ENCODE assay signal across 8 cellular contexts in the genomic region with DNA sequence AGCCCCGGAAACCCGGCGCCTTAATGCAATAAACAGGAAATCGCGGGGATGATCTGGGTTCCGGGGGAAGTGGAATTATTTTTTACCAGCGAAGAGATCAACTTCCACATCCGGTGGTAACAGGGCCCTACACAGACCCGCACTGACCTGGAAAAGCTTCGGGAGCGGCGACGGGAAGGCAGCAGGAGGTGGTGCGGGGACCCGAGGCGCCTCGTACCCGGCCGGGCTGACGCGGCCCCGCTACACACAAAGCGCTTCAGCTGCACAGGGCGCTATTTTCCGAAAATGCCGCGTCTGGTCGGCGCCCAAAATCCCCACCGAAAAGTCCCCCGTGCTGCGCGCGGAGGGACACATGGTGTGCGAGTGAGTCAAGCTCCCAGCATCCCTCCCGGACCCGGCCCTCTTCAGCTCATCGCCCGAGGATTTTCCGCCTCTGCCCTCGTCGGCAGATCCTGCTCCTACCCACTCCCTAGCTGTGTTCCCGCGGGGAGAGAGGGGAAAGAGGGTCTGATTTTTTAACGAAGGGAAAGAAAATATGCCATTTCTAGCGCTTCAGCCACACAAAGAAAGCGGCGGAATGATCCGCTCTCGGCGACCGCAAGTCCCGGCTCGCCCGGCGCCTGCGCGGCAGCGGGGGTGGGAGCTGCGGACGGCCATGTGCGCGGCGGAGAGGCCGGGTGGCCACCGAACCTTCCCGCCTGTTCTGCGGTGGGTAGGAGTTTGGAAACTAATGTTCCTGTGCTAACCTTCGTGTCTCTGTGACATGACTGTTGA. TPM values are rescaled to one million over a fixed set of nuclear protein-coding genes. Genes with fewer than 3 reads are reported as not detected.
DNase-seq lines count a peak whose midpoint lies in the region; ATAC-seq and TF ChIP-seq lines count a peak whose summit lies in the region.

Gene GABPB1 (minus strand): TSS at position 361 of the 774 bp plus-strand sequence. CDS start 45,400 bp downstream, outside the sequence.

- no peak for TF ChIP-seq CTCF in LNCaP clone FGC (IDR thresholded peaks at IDR 0.05; ENCODE audit: control insufficient read depth, extremely low read depth, insufficient read depth)

- DNase-seq in DMS53 (lab: John Stamatoyannopoulos, UW) (peak; percentile 95), LNCaP clone FGC (ENCODE audit: low read depth) (peak; percentile 87), fibroblast of peridontal ligament (ENCODE audit: extremely low read depth) (peak; percentile 95)
- DNase-seq in activated T-helper 9 cell treated with anti-CD3 and anti-CD28 coated beads, Interleukin-2, amount 50 U/mL, for 16 hours (ENCODE audit: low read depth), result peak; percentile 83
- peak; percentile 92 for DNase-seq in natural killer cell treated with Interleukin-12 subunit alpha and Interleukin-12 subunit beta and Interleukin-15 and Interleukin-18, amount 100 ng/mL, for 72 hours (ENCODE audit: low spot score)
- DNase-seq in stimulated activated naive CD4-positive, alpha-beta T cell treated with Interleukin-2 at 50 U/mL for 16 hours (lab: John Stamatoyannopoulos, UW), result peak; percentile 88

- TF ChIP-seq POLR2A in Raji (IDR thresholded peaks at IDR 0.05; ENCODE audit: insufficient read depth, low read depth, low read length), result peak; percentile 91

- H3K4me3 Mint-ChIP-seq in natural killer cell treated with Interleukin-12 subunit alpha and Interleukin-12 subunit beta and Interleukin-15 and Interleukin-18, amount 100 ng/mL, for 72 hours, result peak within 1 kb of the TSS; percentile 83

- peak within 1 kb of the TSS; percentile 99 to 100 for H3K27ac Mint-ChIP-seq in natural killer cell treated with Interleukin-12 subunit alpha and Interleukin-12 subunit beta and Interleukin-15 and Interleukin-18, amount 100 ng/mL, for 72 hours

- no peaks in the 10 kb centered on the region for H3K27me3 Mint-ChIP-seq in natural killer cell treated with Interleukin-12 subunit alpha and Interleukin-12 subunit beta and Interleukin-15 and Interleukin-18, amount 100 ng/mL, for 72 hours

- ATAC-seq in GM21825 (IDR thresholded peaks at IDR 0.05; ENCODE audit: unreplicated experiment), result peak; percentile 40
- ATAC-seq in natural killer cell treated with Interleukin-12 subunit alpha and Interleukin-12 subunit beta and Interleukin-15 and Interleukin-18, amount 100 ng/mL, for 72 hours, result peak; percentile 78 to 84

- peaks cover 29% of the 10 kb centered on the region for H3K36me3 Mint-ChIP-seq in natural killer cell treated with Interleukin-12 subunit alpha and Interleukin-12 subunit beta and Interleukin-15 and Interleukin-18, amount 100 ng/mL, for 72 hours

- peak within 1 kb of the TSS; percentile 64 for H3K4me3 ChIP-seq in LNCaP clone FGC (ENCODE audit: low read depth, low read length)

- H3K4me1 Mint-ChIP-seq in natural killer cell treated with Interleukin-12 subunit alpha and Interleukin-12 subunit beta and Interleukin-15 and Interleukin-18, amount 100 ng/mL, for 72 hours (ENCODE audit: low read depth in 2 of 2), result peaks cover 42 to 60% of the 10 kb centered on the region in 2 donors

- no peaks in the 10 kb centered on the region for H3K9me3 Mint-ChIP-seq in natural killer cell treated with Interleukin-12 subunit alpha and Interleukin-12 subunit beta and Interleukin-15 and Interleukin-18, amount 100 ng/mL, for 72 hours

RNA-seq across cellular contexts. Expression of gene GABPB1, which starts in this region (rescaled TPM):
- 10 to 100 TPM; 43.2 to 45.1 TPM for total RNA-seq in natural killer cell treated with Interleukin-12 subunit alpha and Interleukin-12 subunit beta and Interleukin-15 and Interleukin-18, amount 100 ng/mL, for 72 hours

Comparison
In these comparisons a context has a peak if more than half of its experiments do, and no peak if none do; other contexts are left out.
1. Peak in every context shown above with its lines: DNase-seq, ATAC-seq and H3K4me3 ChIP-seq.